ENCODE assay signal across 1 cellular context in genomic region chr21:43921979-43922945, GRCh38.
A peak's percentile ranks its signal among the peaks of the same experiment; 100 is the strongest.
TF ChIP-seq lines count a peak whose summit lies in the region.

No MANE protein-coding gene starts in this region.

TF ChIP-seq in GM12878, 131 proteins besides CTCF, POLR2A, EP300 and RAD21 (continued from another document and continues in another):
- TF ChIP-seq ZBTB4 (CRISPR knock-in tag; IDR thresholded peaks at IDR 0.05) = no peak
- TF ChIP-seq ATF7 (IDR thresholded peaks at IDR 0.05; ENCODE audit: low read depth) = peak; percentile 87
- TF ChIP-seq TBL1XR1 (IDR thresholded peaks at IDR 0.05; ENCODE audit: low read depth, low read length) = peak; percentile 68; the same call in 1 of the 2 replicates
- TF ChIP-seq E2F4 (IDR thresholded peaks at IDR 0.05; ENCODE audit: low read depth, low read length) = no peak
- TF ChIP-seq KDM1A (IDR thresholded peaks at IDR 0.05; ENCODE audit: borderline replicate concordance) = no peak
- TF ChIP-seq EED (IDR thresholded peaks at IDR 0.05; ENCODE audit: low read depth) = peak; percentile 71
- no peak for TF ChIP-seq FOS (IDR thresholded peaks at IDR 0.05; ENCODE audit: borderline replicate concordance, extremely low read depth, insufficient read length)
- TF ChIP-seq NKRF (conservative IDR thresholded peaks at IDR 0.05) = 0 out of 2 replicates have a peak, but pooled peaks have one; percentile 18
- TF ChIP-seq SIN3A (IDR thresholded peaks at IDR 0.05; ENCODE audit: low read depth, low read length) = no peak
- no peak for TF ChIP-seq RB1 (IDR thresholded peaks at IDR 0.05; ENCODE audit: borderline replicate concordance)
- peak; percentile 69 for TF ChIP-seq ZNF592 (IDR thresholded peaks at IDR 0.05)
- no peak for TF ChIP-seq BCLAF1 (IDR thresholded peaks at IDR 0.05)
- TF ChIP-seq MLLT1 (IDR thresholded peaks at IDR 0.05) = 0 out of 2 replicates have a peak, but pooled peaks have one; percentile 5
- TF ChIP-seq BACH1 (IDR thresholded peaks at IDR 0.05; ENCODE audit: borderline replicate concordance) = peak; percentile 57; the same call in 1 of the 2 replicates
- peak; percentile 44 for TF ChIP-seq PBX3 (IDR thresholded peaks at IDR 0.05; ENCODE audit: insufficient replicate concordance, low read depth, low read length)
- TF ChIP-seq ZBED1 (IDR thresholded peaks at IDR 0.05; ENCODE audit: borderline replicate concordance) = 0 out of 2 replicates have a peak, but pooled peaks have one; percentile 38
- no peak for TF ChIP-seq RFX5 (IDR thresholded peaks at IDR 0.05; ENCODE audit: low read depth, low read length)
- peak; percentile 68; the same call in 1 of the 2 replicates for TF ChIP-seq JUND (IDR thresholded peaks at IDR 0.05; ENCODE audit: low read depth, low read length)
- no peak for TF ChIP-seq STAT1 (conservative IDR thresholded peaks at IDR 0.05)
- TF ChIP-seq RAD51 (IDR thresholded peaks at IDR 0.05) = peak; percentile 59
- no peak for TF ChIP-seq TCF7 (IDR thresholded peaks at IDR 0.05; ENCODE audit: borderline replicate concordance)
- TF ChIP-seq E2F8 (IDR thresholded peaks at IDR 0.05; ENCODE audit: low read depth, partially characterized antibody) = no peak
- no peak for TF ChIP-seq SPI1 (IDR thresholded peaks at IDR 0.05; ENCODE audit: borderline replicate concordance, insufficient read depth, low read depth, low read length)
- TF ChIP-seq RELB (IDR thresholded peaks at IDR 0.05; ENCODE audit: low read depth) = no peak; the same call in 1 of the 2 replicates
- TF ChIP-seq ESRRA (IDR thresholded peaks at IDR 0.05; ENCODE audit: low read length) = no peak
- no peak for TF ChIP-seq LARP7 (IDR thresholded peaks at IDR 0.05)
